8 cellular contexts compared by ENCODE assay signal in the genomic region with DNA sequence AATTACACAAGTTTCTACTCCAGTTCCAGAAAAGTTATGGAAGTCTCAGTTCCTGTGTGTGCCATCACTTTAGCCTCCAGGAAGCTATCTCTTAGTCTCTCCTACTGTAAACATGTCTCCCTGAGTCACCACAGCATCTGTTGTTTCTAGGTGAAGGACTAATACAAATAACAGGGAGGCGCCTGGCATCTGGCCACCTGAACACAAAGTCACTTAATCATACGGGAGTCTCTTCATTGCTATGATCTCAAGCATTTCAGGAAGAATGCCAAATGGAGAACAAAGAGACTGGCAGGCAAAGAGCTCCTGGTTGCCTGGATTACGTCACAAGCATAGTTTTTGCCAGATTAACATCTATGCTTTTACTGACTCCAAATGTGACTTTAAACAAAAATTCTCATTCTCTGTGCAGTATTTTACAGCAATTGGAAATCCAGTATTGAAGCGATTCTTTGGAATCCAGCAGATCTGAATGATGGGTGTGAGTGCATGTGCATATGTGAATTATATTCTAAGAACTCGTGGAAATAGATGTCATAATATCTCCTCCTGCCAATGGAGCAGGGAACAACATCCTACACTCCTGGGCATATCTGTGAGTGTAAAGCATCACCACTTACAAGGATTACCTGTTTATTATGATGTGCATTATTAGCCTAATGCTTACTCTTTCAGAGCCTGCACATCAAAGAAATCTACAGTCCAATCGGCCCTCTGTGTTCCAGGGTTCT.
DNase-seq lines count a peak whose midpoint lies in the region; ATAC-seq and TF ChIP-seq lines count a peak whose summit lies in the region.

No MANE protein-coding gene starts in this region.

- H4K91ac ChIP-seq in H9 (ENCODE audit: insufficient read length, low read depth, low read length), result no peak overlapping the region

- H3K4me1 Mint-ChIP-seq in H9, result peaks cover 4 to 5% of the 10 kb centered on the region in 2 experiments; a peak in 3 of 4 replicates

- H3K27ac ChIP-seq in SK-N-MC (peak overlapping the region; percentile 62; the same call in 1 of the 2 replicates), heart left ventricle (no peak overlapping the region), H9 (ENCODE audit: insufficient read length, low read depth, low read length) (no peak overlapping the region)

- H3K27me3 Mint-ChIP-seq in H9 (ENCODE audit: low read depth), result no peaks in the 10 kb centered on the region

- H3K4ac ChIP-seq in H9 (ENCODE audit: low read depth, low read length), result no peak overlapping the region

- no peak overlapping the region for H4K5ac ChIP-seq in H9 (ENCODE audit: insufficient read length, low read depth, low read length)

- H3K36me3 ChIP-seq in SK-N-MC (ENCODE audit: insufficient read depth, low read length) (no peaks in the 10 kb centered on the region), heart left ventricle (no peaks in the 10 kb centered on the region)

- H3K14ac ChIP-seq in H9 (ENCODE audit: insufficient read depth, low read length), result no peak overlapping the region

- no peak overlapping the region for H4K8ac ChIP-seq in H9 (replicated peaks; ENCODE audit: insufficient read length, low read depth, low read length)

- H3K56ac ChIP-seq in H9 (ENCODE audit: insufficient read length, low read depth, low read length), result no peak overlapping the region

- H3K36me3 Mint-ChIP-seq in H9 (ENCODE audit: insufficient read depth in 1 of 3, low read depth in 3 of 3), result no peaks in the 10 kb centered on the region

- H3K4me3 ChIP-seq in SK-N-MC, result no peak overlapping the region
- no peak overlapping the region for H3K4me3 ChIP-seq in heart left ventricle

- H2AFZ ChIP-seq in H9 (ENCODE audit: low read length), result no peak overlapping the region

- H3K79me2 ChIP-seq in H9 (ENCODE audit: insufficient read depth, low read length), result no peaks in the 10 kb centered on the region

- H3K23me2 ChIP-seq in H9 (ENCODE audit: insufficient read length, low read depth, low read length, poor library complexity, severe bottlenecking), result no peaks in the 10 kb centered on the region

- H3T11ph ChIP-seq in H9 (ENCODE audit: low read length), result no peak overlapping the region

- H2AK5ac ChIP-seq in H9 (ENCODE audit: insufficient read length, low read length), result no peak overlapping the region

- H2BK20ac ChIP-seq in H9 (ENCODE audit: low read depth, low read length, poor library complexity, severe bottlenecking), result no peak overlapping the region

- TF ChIP-seq CTCF in heart left ventricle (IDR thresholded peaks at IDR 0.05), result no peak
- no peak for TF ChIP-seq CTCF in H9 (conservative IDR thresholded peaks at IDR 0.05)

- 33 to 47% (median 38%) methylated on average over 6 of the region's 6 CpGs for WGBS in heart left ventricle, 4 donors
- WGBS in H9 (ENCODE audit: extremely low coverage, insufficient read length, low lambda C conversion rate), result no CpG with 5 or more reads among the region's 6 CpGs

- H2BK15ac ChIP-seq in H9 (ENCODE audit: low read depth, low read length), result no peak overlapping the region

- no peak overlapping the region for H2BK5ac ChIP-seq in H9 (ENCODE audit: insufficient read length, low read length)

- no peak overlapping the region for H3K23ac ChIP-seq in H9 (ENCODE audit: insufficient read length, low read depth, low read length)

- no peak overlapping the region for H3K4me2 ChIP-seq in H9 (ENCODE audit: insufficient read depth, insufficient read length, low read length)

- H3K18ac ChIP-seq in H9 (ENCODE audit: insufficient read length, low read depth, low read length), result no peak overlapping the region

- H3K27me3 ChIP-seq in heart left ventricle (no peaks in the 10 kb centered on the region), H9 (ENCODE audit: insufficient read depth, low read length) (no peaks in the 10 kb centered on the region)

- ATAC-seq in heart left ventricle, result peak; percentile 68 to 91 (median 79)
- no peak for ATAC-seq in HG03108 (IDR thresholded peaks at IDR 0.05; ENCODE audit: unreplicated experiment)

- no peaks in the 10 kb centered on the region for H4K20me1 ChIP-seq in H9 (ENCODE audit: control insufficient read depth, insufficient read depth, insufficient read length)

- no peaks in the 10 kb centered on the region for H3K79me1 ChIP-seq in H9 (ENCODE audit: insufficient read depth, low read depth, low read length, poor library complexity, severe bottlenecking)

- H3K4me1 ChIP-seq in heart left ventricle, result peaks cover 0 to 20% (median 8%) of the 10 kb centered on the region in 12 donors
- H3K4me1 ChIP-seq in H9 (ENCODE audit: insufficient read depth, low read length), result no peaks in the 10 kb centered on the region; the same call in 1 of the 2 replicates

- DNase-seq in NCI-H1436 (lab: John Stamatoyannopoulos, UW), result peak; percentile 1
- DNase-seq in NCI-H1436 treated with DMSO at 0.1 percent for 48 hours (lab: John Stamatoyannopoulos, UW), result no peak
- no peak for DNase-seq in SK-N-MC (ENCODE audit: low read depth, low spot score)
- DNase-seq in heart left ventricle, result peak; percentile 23 to 86 (median 66)
- peak; percentile 73 for DNase-seq in smooth muscle cell of the brain vasculature (ENCODE audit: low read depth, low spot score)
- DNase-seq in GF-D8 (lab: John Stamatoyannopoulos, UW), result no peak
- no peak for DNase-seq in H9

- H3K27ac Mint-ChIP-seq in H9, result peak overlapping the region in 1 of 3 experiments; percentile 47; a peak in 1 of 7 replicates

- H3K9me3 ChIP-seq in SK-N-MC (ENCODE audit: low read depth, low read length), result no peaks in the 10 kb centered on the region
- H3K9me3 ChIP-seq in heart left ventricle, result peaks cover 0 to 9% (median 0%) of the 10 kb centered on the region in 12 donors
- H3K9me3 ChIP-seq in H9 (ENCODE audit: control insufficient read depth, low read depth, low read length), result no peaks in the 10 kb centered on the region

- TF ChIP-seq POLR2A in heart left ventricle (IDR thresholded peaks at IDR 0.05), result no peak

- H2BK12ac ChIP-seq in H9 (ENCODE audit: insufficient read length, low read depth, low read length), result no peak overlapping the region

- H3K9ac ChIP-seq in SK-N-MC (ENCODE audit: insufficient read length) (no peak overlapping the region), H9 (ENCODE audit: extremely low read depth, insufficient read length, low read length) (no peak overlapping the region)

- no peak overlapping the region for H3K4me3 Mint-ChIP-seq in H9

- no peaks in the 10 kb centered on the region for H3K9me3 Mint-ChIP-seq in H9

- intact Hi-C loops in heart left ventricle (cut with DNase I), result no loop called here

- no peak overlapping the region for H2BK120ac ChIP-seq in H9 (ENCODE audit: low read depth, low read length, poor library complexity, severe bottlenecking)

Comparison
In these comparisons a context has a peak if more than half of its experiments do, and no peak if none do; other contexts are left out.
1. DNase-seq: peak in NCI-H1436 (single experiment), heart left ventricle (5 of 5) and smooth muscle cell of the brain vasculature (single experiment); none in NCI-H1436 treated with DMSO at 0.1 percent for 48 hours (single experiment), SK-N-MC (single experiment), GF-D8 (single experiment) and H9 (single experiment).